ENCODE assay signal across 8 cellular contexts in genomic region chr2:42141687-42142475, GRCh38. TPM values are rescaled to one million over a fixed set of nuclear protein-coding genes. Genes with fewer than 3 reads are reported as not detected.
DNase-seq lines count a peak whose midpoint lies in the region; ATAC-seq, FAIRE-seq and TF ChIP-seq lines count a peak whose summit lies in the region.

No MANE protein-coding gene starts in this region.

- POLR2A ChIA-PET in CD8-positive, alpha-beta memory T cell (lab: Charles Lee): interaction anchor here (1.1 kb wide), 1 partner anchor 9 kb away, joined by 7 read pairs; no protein-coding TSS in a partner anchor

- H3K9me3 Mint-ChIP-seq in CD8-positive, alpha-beta memory T cell: no peaks in the 10 kb centered on the region

- H3K27ac Mint-ChIP-seq in CD8-positive, alpha-beta memory T cell: peak overlapping the region; percentile 8 to 81 (median 59)

- BruUV-seq in mammary epithelial cell (replicated peaks; lab: Mats Ljungman, UMichigan): no TSS peak

- H3K4me3 ChIP-seq in CD8-positive, alpha-beta memory T cell (ENCODE audit: low read length): no peak overlapping the region
- peak overlapping the region; percentile 15 for H3K4me3 ChIP-seq in Karpas-422 (ENCODE audit: low read length)
- H3K4me3 ChIP-seq in SJCRH30: peak overlapping the region; percentile 43
- H3K4me3 ChIP-seq in mammary epithelial cell (replicated peaks in 1 of 3; ENCODE audit: insufficient read depth in 1 of 3, low read depth in 2 of 3, low read length in 3 of 3): peak overlapping the region in 2 of 3 experiments; percentile 4 to 25
- H3K4me3 ChIP-seq in keratinocyte (ENCODE audit: control insufficient read depth in 2 of 3, extremely low read depth in 1 of 3, insufficient read depth in 2 of 3, low read depth in 1 of 3, low read length in 3 of 3): peak overlapping the region in 2 of 3 experiments; percentile 56 to 63
- peak overlapping the region in 5 of 8 donors; percentile 3 to 27 (median 14) for H3K4me3 ChIP-seq in spleen

- dilution Hi-C loops in mammary epithelial cell (cut with HindIII; ENCODE audit: low sequenced_read_pairs): no loop called here
- dilution Hi-C loops in keratinocyte (cut with MboI; ENCODE audit: extremely low pct_ligation_motif_present, low sequenced_read_pairs): no loop called here

- H3K4me2 ChIP-seq in Karpas-422 (ENCODE audit: low read depth, low read length, poor library complexity, severe bottlenecking): peak overlapping the region; percentile 55
- H3K4me2 ChIP-seq in mammary epithelial cell (ENCODE audit: insufficient read depth, low read depth, low read length): peak overlapping the region; percentile 74
- H3K4me2 ChIP-seq in keratinocyte (ENCODE audit: control insufficient read depth, extremely low read depth, insufficient read depth, low read depth, low read length): peak overlapping the region; percentile 88

- DNase-seq in CD8-positive, alpha-beta memory T cell: peak in 1 of 5 donors; percentile 25
- DNase-seq in Karpas-422: peak; percentile 62
- peak; percentile 97 to 99 for DNase-seq in SJCRH30
- DNase-seq in mammary epithelial cell: peak; percentile 33
- no peak for DNase-seq in keratinocyte (ENCODE audit: low read depth, low spot score)
- peak; percentile 84 for DNase-seq in spleen

- peak; percentile 48 for FAIRE-seq in keratinocyte (lab: Jason Lieb, UNC)

- H3K9me3 ChIP-seq in CD8-positive, alpha-beta memory T cell (ENCODE audit: low read length): no peaks in the 10 kb centered on the region
- H3K9me3 ChIP-seq in Karpas-422 (ENCODE audit: low read length) (no peaks in the 10 kb centered on the region), SJCRH30 (replicated peaks) (no peaks in the 10 kb centered on the region), mammary epithelial cell (replicated peaks; ENCODE audit: insufficient read depth, low read length) (no peaks in the 10 kb centered on the region), keratinocyte (ENCODE audit: control insufficient read depth, low read depth, low read length) (no peaks in the 10 kb centered on the region), spleen (no peaks in the 10 kb centered on the region)

- H3K4me1 ChIP-seq in CD8-positive, alpha-beta memory T cell (ENCODE audit: insufficient read depth, low read length): peaks cover 26% of the 10 kb centered on the region
- H3K4me1 ChIP-seq in Karpas-422 (ENCODE audit: low read length): peaks cover 27% of the 10 kb centered on the region
- H3K4me1 ChIP-seq in SJCRH30: peaks cover 40% of the 10 kb centered on the region
- peaks cover 32% of the 10 kb centered on the region for H3K4me1 ChIP-seq in mammary epithelial cell (ENCODE audit: insufficient read depth, low read length)
- peaks cover 42% of the 10 kb centered on the region for H3K4me1 ChIP-seq in keratinocyte (ENCODE audit: control insufficient read depth, extremely low read depth, insufficient read depth, low read length)
- peaks cover 29 to 72% (median 56%) of the 10 kb centered on the region in 6 donors for H3K4me1 ChIP-seq in spleen

- H3K27me3 Mint-ChIP-seq in CD8-positive, alpha-beta memory T cell: no peaks in the 10 kb centered on the region

- WGBS in mammary epithelial cell (ENCODE audit: low coverage, missing lambda C conversion rate): 9% methylated on average over 13 of the region's 13 CpGs
- WGBS in spleen, 5 donors: 5 to 10% (median 8%) methylated on average over 13 of the region's 13 CpGs

- TF ChIP-seq POLR2A in spleen (IDR thresholded peaks at IDR 0.05): no peak

- H3K79me2 ChIP-seq in Karpas-422 (ENCODE audit: low read length) (no peaks in the 10 kb centered on the region), mammary epithelial cell (ENCODE audit: insufficient read depth, low read length) (no peaks in the 10 kb centered on the region), keratinocyte (ENCODE audit: control insufficient read depth, insufficient read depth, low read length) (no peaks in the 10 kb centered on the region)

- intact Hi-C loops in mammary epithelial cell (cut with micrococcal nuclease) (loop anchor here (1.0 kb wide), 1 partner anchor 13 kb away; no protein-coding TSS in a partner anchor), spleen (cut with DNase I; ENCODE audit: low total_unique reads) (no loop called here)

- no peak overlapping the region for H3K27ac ChIP-seq in CD8-positive, alpha-beta memory T cell (ENCODE audit: low read depth, low read length)
- no peak overlapping the region for H3K27ac ChIP-seq in Karpas-422 (ENCODE audit: low read length)
- peak overlapping the region; percentile 85 for H3K27ac ChIP-seq in SJCRH30
- H3K27ac ChIP-seq in mammary epithelial cell (ENCODE audit: insufficient read depth, low read depth, low read length): no peak overlapping the region
- peak overlapping the region; percentile 71 for H3K27ac ChIP-seq in keratinocyte (ENCODE audit: control insufficient read depth, insufficient read depth, low read length)
- peak overlapping the region; percentile 51 to 86 (median 80) for H3K27ac ChIP-seq in spleen

- no peaks in the 10 kb centered on the region for H3K9me2 ChIP-seq in Karpas-422 (replicated peaks; ENCODE audit: insufficient read depth, low read length)

- no peaks in the 10 kb centered on the region for H3K36me3 Mint-ChIP-seq in CD8-positive, alpha-beta memory T cell

- TF ChIP-seq CTCF in mammary epithelial cell (conservative IDR thresholded peaks at IDR 0.05 in 1 of 2, IDR thresholded peaks at IDR 0.05 in 1 of 2; ENCODE audit: extremely low read depth in 1 of 2, insufficient read depth in 1 of 2, low read depth in 1 of 2, low read length in 2 of 2) (no peak), keratinocyte (optimal IDR thresholded peaks at IDR 0.05 in 1 of 3, IDR thresholded peaks at IDR 0.05 in 1 of 3, conservative IDR thresholded peaks at IDR 0.05 in 1 of 3; ENCODE audit: extremely low read depth in 1 of 3, insufficient read depth in 2 of 3, low read length in 3 of 3) (no peak), spleen (IDR thresholded peaks at IDR 0.05 in 8 of 11, conservative IDR thresholded peaks at IDR 0.05 in 3 of 11) (no peak)

- H3K27me3 ChIP-seq in CD8-positive, alpha-beta memory T cell (ENCODE audit: insufficient read depth, low read length, poor library complexity, severe bottlenecking): no peaks in the 10 kb centered on the region
- H3K27me3 ChIP-seq in Karpas-422 (ENCODE audit: low read length) (no peaks in the 10 kb centered on the region), SJCRH30 (no peaks in the 10 kb centered on the region), mammary epithelial cell (ENCODE audit: insufficient read depth, low read length) (no peaks in the 10 kb centered on the region), keratinocyte (ENCODE audit: control insufficient read depth, extremely low read depth, insufficient read depth, low read length) (no peaks in the 10 kb centered on the region), spleen (replicated peaks in 1 of 7) (no peaks in the 10 kb centered on the region)

- ATAC-seq in GM19023 (IDR thresholded peaks at IDR 0.05; ENCODE audit: unreplicated experiment) (no peak), HG02571 (IDR thresholded peaks at IDR 0.05; ENCODE audit: unreplicated experiment) (no peak)

- CTCF ChIA-PET in CD8-positive, alpha-beta memory T cell (lab: Charles Lee): interaction anchor here (1.1 to 1.7 kb wide), 5 partner anchors 9 to 274 kb away, joined by 3 to 6 read pairs (median 4); no protein-coding TSS in a partner anchor
- CTCF ChIA-PET in mammary epithelial cell (lab: Charles Lee; ENCODE audit: low non-redundant PET): interaction anchor here (0.6 kb wide), 1 partner anchor 53 kb away, joined by 5 read pairs; no protein-coding TSS in a partner anchor

- H4K20me1 ChIP-seq in Karpas-422 (ENCODE audit: insufficient read depth, low read depth, low read length) (no peaks in the 10 kb centered on the region), mammary epithelial cell (ENCODE audit: insufficient read depth, low read length) (no peaks in the 10 kb centered on the region), keratinocyte (ENCODE audit: control insufficient read depth, extremely low read depth, insufficient read depth, low read length) (no peaks in the 10 kb centered on the region)

- H3K9me1 ChIP-seq in keratinocyte (ENCODE audit: control insufficient read depth, extremely low read depth, insufficient read depth, low read length): peaks cover 3% of the 10 kb centered on the region

- no peaks in the 10 kb centered on the region for H3K36me3 ChIP-seq in CD8-positive, alpha-beta memory T cell (ENCODE audit: insufficient read depth, low read length)
- H3K36me3 ChIP-seq in Karpas-422 (ENCODE audit: insufficient read depth, low read length) (no peaks in the 10 kb centered on the region), SJCRH30 (no peaks in the 10 kb centered on the region), mammary epithelial cell (ENCODE audit: insufficient read depth, low read length) (no peaks in the 10 kb centered on the region), keratinocyte (ENCODE audit: control insufficient read depth in 2 of 2, extremely low read depth in 1 of 2, insufficient read depth in 2 of 2, low read length in 2 of 2) (no peaks in the 10 kb centered on the region), spleen (no peaks in the 10 kb centered on the region)

- in situ Hi-C loops in mammary epithelial cell (cut with MboI; ENCODE audit: low sequenced_read_pairs in 2 of 2): no loop called here

- H3K4me1 Mint-ChIP-seq in CD8-positive, alpha-beta memory T cell: peaks cover 31 to 46% (median 45%) of the 10 kb centered on the region in 3 donors

- peak overlapping the region in 3 of 7 donors; percentile 12 to 59 (median 27) for H3K4me3 Mint-ChIP-seq in CD8-positive, alpha-beta memory T cell

- no peak overlapping the region for H3K9ac ChIP-seq in Karpas-422 (ENCODE audit: low read length)
- H3K9ac ChIP-seq in mammary epithelial cell (ENCODE audit: insufficient read depth, low read length): peak overlapping the region; percentile 14
- H3K9ac ChIP-seq in keratinocyte (ENCODE audit: control insufficient read depth, extremely low read depth, insufficient read depth, low read length): peak overlapping the region; percentile 48

- H2AFZ ChIP-seq in Karpas-422 (ENCODE audit: low read length): no peak overlapping the region
- peak overlapping the region; percentile 91 for H2AFZ ChIP-seq in mammary epithelial cell (ENCODE audit: low read depth, low read length)
- H2AFZ ChIP-seq in keratinocyte (ENCODE audit: control insufficient read depth, low read length): peak overlapping the region; percentile 85

RNA-seq across cellular contexts. Expression of gene EML4, which starts 27.3 kb away (rescaled TPM):
- 10 to 100 TPM; 58.0 to 61.5 TPM for total RNA-seq in CD8-positive, alpha-beta memory T cell
- polyA plus RNA-seq in CD8-positive, alpha-beta memory T cell: 70.8 TPM
- total RNA-seq in Karpas-422 (2014; rRNA removed; shearing (Covaris generic); ENCODE audit: low replicate concordance): 61.1 and 74.8 TPM in 2 replicates
- 117 and 128 TPM in 2 replicates for total RNA-seq in SJCRH30 (2014; rRNA removed; shearing (Covaris generic))
- total RNA-seq in mammary epithelial cell (10 to 100 TPM; 32.0 to 32.2 TPM), spleen (100 to 1,000 TPM in 4 of 7 donors, 10 to 100 TPM in 3; 75.2 to 176 (median 103) TPM)
- polyA plus RNA-seq in mammary epithelial cell (19.9 TPM), keratinocyte (23.6 to 36.4 TPM (median 30.2 TPM) in 3 replicates), spleen (10 to 100 TPM; 25.4 to 42.0 (median 32.0) TPM)
- polyA minus RNA-seq in mammary epithelial cell (35.2 TPM), keratinocyte (23.4 to 66.9 TPM (median 41.5 TPM) in 3 replicates)
- 19.6 TPM for polyA plus RNA-seq in keratinocyte (2011; ENCODE audit: low read depth)
- polyA plus RNA-seq in keratinocyte (2011; cell fraction: cytosol; rRNA removed): 15.2 and 25.0 TPM in 2 replicates
- 29.7 and 37.8 TPM in 2 replicates for polyA plus RNA-seq in keratinocyte (2011; cell fraction: nucleus; rRNA removed)
- polyA plus RNA-seq in keratinocyte (2012; ENCODE audit: low replicate concordance): 10.5 and 21.2 TPM in 2 replicates
- 22.6 TPM for polyA minus RNA-seq in keratinocyte (2011; cell fraction: cytosol; rRNA and poly(A)+ RNA removed)
- polyA minus RNA-seq in keratinocyte (2011; cell fraction: nucleus; rRNA and poly(A)+ RNA removed): 28.4 and 65.1 TPM in 2 replicates

Comparison
In these comparisons a context has a peak if more than half of its experiments do, and no peak if none do; other contexts are left out.
1. H3K27ac ChIP-seq: peak in SJCRH30 (single experiment), keratinocyte (single experiment) and spleen (8 of 8); none in CD8-positive, alpha-beta memory T cell (single experiment), Karpas-422 (single experiment) and mammary epithelial cell (single experiment).
2. Peak in every context shown above with its lines, with median percentiles within 50 percentile points of each other: H3K4me2 ChIP-seq.